ENCODE assay signal across 8 cellular contexts in genomic region chr2:142877265-142877756, GRCh38. TPM values are rescaled to one million over a fixed set of nuclear protein-coding genes. Genes with fewer than 3 reads are reported as not detected.
DNase-seq lines count a peak whose midpoint lies in the region; ATAC-seq and TF ChIP-seq lines count a peak whose summit lies in the region.

KYNU (plus strand) TSS chr2:142877664; CDS start chr2:142885368, 7,704 bp downstream.

- peak; percentile 16 for TF ChIP-seq CTCF in brain microvascular endothelial cell (IDR thresholded peaks at IDR 0.05; ENCODE audit: low read depth, low read length, missing control alignments)
- TF ChIP-seq CTCF in progenitor cell of endocrine pancreas (IDR thresholded peaks at IDR 0.05; ENCODE audit: unreplicated experiment): no peak
- no peak for TF ChIP-seq CTCF in omental fat pad (IDR thresholded peaks at IDR 0.05)

- H3K4me1 ChIP-seq in subcutaneous abdominal adipose tissue (ENCODE audit: control insufficient read depth in 5 of 5, insufficient read depth in 5 of 5, low read length in 5 of 5): peaks cover 0 to 10% (median 7%) of the 10 kb centered on the region in 5 donors

- ATAC-seq in Right ventricle myocardium superior (ENCODE audit: poor library complexity): peak; percentile 61
- ATAC-seq in left cardiac atrium: no peak
- ATAC-seq in HG03175 (IDR thresholded peaks at IDR 0.05; ENCODE audit: unreplicated experiment): peak; percentile 65
- ATAC-seq in omental fat pad (ENCODE audit: low FRiP score): no peak

- H3K9ac ChIP-seq in subcutaneous abdominal adipose tissue (ENCODE audit: low read length in 5 of 5): peak within 1 kb of the TSS in 2 of 5 donors; percentile 20 to 51

- no peaks in the 10 kb centered on the region for H3K9me3 ChIP-seq in subcutaneous abdominal adipose tissue (ENCODE audit: control insufficient read depth in 5 of 5, low read length in 5 of 5)

- H3K27me3 ChIP-seq in brain microvascular endothelial cell (replicated peaks) (no peaks in the 10 kb centered on the region), subcutaneous abdominal adipose tissue (ENCODE audit: control insufficient read depth in 5 of 5, insufficient read depth in 4 of 5, low read length in 5 of 5) (no peaks in the 10 kb centered on the region)

- in situ Hi-C loops in brain microvascular endothelial cell (cut with HindIII; ENCODE audit: low pct_ligation_motif_present, low sequenced_read_pairs): no loop called here

- H3K36me3 Mint-ChIP-seq in progenitor cell of endocrine pancreas (ENCODE audit: insufficient read depth): no peaks in the 10 kb centered on the region

- H3K36me3 ChIP-seq in brain microvascular endothelial cell (replicated peaks): no peaks in the 10 kb centered on the region
- H3K36me3 ChIP-seq in subcutaneous abdominal adipose tissue (ENCODE audit: control insufficient read depth in 5 of 5, insufficient read depth in 5 of 5, low read length in 5 of 5): no peaks in the 10 kb centered on the region

- H3K4me3 ChIP-seq in brain microvascular endothelial cell (ENCODE audit: low read depth, low read length) (no peak within 1 kb of the TSS), subcutaneous abdominal adipose tissue (ENCODE audit: low read depth in 1 of 5, low read length in 5 of 5) (peak within 1 kb of the TSS in 3 of 5 donors; percentile 24 to 40 (median 40))

- DNase-seq in Right ventricle myocardium superior: no peak
- DNase-seq in left cardiac atrium: no peak
- no peak for DNase-seq in brain microvascular endothelial cell
- no peak for DNase-seq in progenitor cell of endocrine pancreas (ENCODE audit: low spot score, unreplicated experiment)
- DNase-seq in omental fat pad (ENCODE audit: low spot score): no peak
- DNase-seq in DMS153 (lab: John Stamatoyannopoulos, UW): no peak

- no peaks in the 10 kb centered on the region for H3K27me3 Mint-ChIP-seq in progenitor cell of endocrine pancreas

- H3K4me3 Mint-ChIP-seq in progenitor cell of endocrine pancreas (ENCODE audit: low read depth): no peak within 1 kb of the TSS

- peaks cover 9% of the 10 kb centered on the region for H3K4me1 Mint-ChIP-seq in progenitor cell of endocrine pancreas (ENCODE audit: low read depth)

- no peak within 1 kb of the TSS for H3K27ac Mint-ChIP-seq in progenitor cell of endocrine pancreas

- H3K27ac ChIP-seq in brain microvascular endothelial cell: no peak within 1 kb of the TSS
- H3K27ac ChIP-seq in subcutaneous abdominal adipose tissue (ENCODE audit: low read depth, low read length): no peak within 1 kb of the TSS

- intact Hi-C loops in Right ventricle myocardium superior (cut with DNase I): no loop called here
- intact Hi-C loops in left cardiac atrium (cut with DNase I): no loop called here

- H3K9me3 Mint-ChIP-seq in progenitor cell of endocrine pancreas (ENCODE audit: low read depth): no peaks in the 10 kb centered on the region

RNA-seq across cellular contexts. Expression of gene KYNU, which starts in this region (rescaled TPM):
- total RNA-seq in Right ventricle myocardium superior: 1.3 TPM
- 1 to 10 TPM; 2.1 to 3.8 TPM for total RNA-seq in left cardiac atrium
- total RNA-seq in progenitor cell of endocrine pancreas: not detected in 2 replicates
- 10 to 100 TPM in 1 of 4 donors, 1 to 10 TPM in 3; 3.8 to 25.3 (median 8.4) TPM for total RNA-seq in omental fat pad

Comparison
In these comparisons a context has a peak if more than half of its experiments do, and no peak if none do; other contexts are left out.
1. ATAC-seq: peak in Right ventricle myocardium superior (single experiment) and HG03175 (single experiment); none in left cardiac atrium (0 of 2) and omental fat pad (single experiment).